8 cellular contexts compared by ENCODE assay signal in the genomic region with DNA sequence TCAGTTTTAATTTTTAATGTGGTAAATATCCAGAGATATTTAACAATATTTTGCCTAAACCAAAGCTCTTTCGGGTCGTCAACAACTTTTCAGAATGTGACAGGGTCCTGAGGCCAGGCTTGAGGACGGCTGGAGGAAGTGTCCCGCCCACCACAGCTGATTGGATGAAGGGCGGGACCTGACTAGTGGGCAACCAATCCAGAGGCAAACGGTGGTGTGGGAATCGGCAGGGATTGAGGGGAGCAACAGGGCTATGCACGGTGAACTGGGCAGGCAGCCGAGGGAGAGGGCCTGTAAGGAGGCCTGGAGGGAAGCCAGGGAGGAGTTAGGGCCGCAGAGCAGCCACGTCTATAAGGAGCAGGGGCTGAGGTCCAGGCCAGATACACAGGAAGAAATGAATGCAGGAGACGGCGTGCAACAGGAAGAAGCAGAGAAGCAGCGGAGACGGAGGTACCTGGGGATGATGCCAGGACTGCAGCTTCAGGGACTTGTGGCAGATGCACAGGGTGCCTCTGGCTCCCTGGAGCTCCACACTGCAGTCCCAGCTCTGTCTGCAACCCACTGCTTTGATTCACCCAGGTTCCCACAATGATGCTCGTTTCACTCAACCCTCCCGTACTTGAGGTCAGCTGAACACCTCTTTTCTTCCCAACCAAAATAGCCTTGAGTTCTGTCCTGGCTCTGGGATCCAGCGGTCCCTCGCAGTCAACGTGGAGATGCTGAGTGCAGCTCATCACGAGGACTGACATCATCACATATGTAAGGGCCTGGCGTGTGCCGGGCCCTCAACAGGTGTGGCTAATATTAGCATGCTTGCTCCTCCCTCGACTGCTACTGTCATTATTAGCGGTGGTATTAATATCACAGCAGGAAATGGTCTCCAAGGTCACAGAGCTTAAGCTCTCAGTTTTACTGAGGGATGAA. TPM values are rescaled to one million over a fixed set of nuclear protein-coding genes. Genes with fewer than 3 reads are reported as not detected.
DNase-seq lines count a peak whose midpoint lies in the region; ATAC-seq, FAIRE-seq and TF ChIP-seq lines count a peak whose summit lies in the region.

No MANE protein-coding gene starts in this region.

- no peaks in the 10 kb centered on the region for H4K20me1 ChIP-seq in MM.1S (ENCODE audit: insufficient read depth, low read length)
- H4K20me1 ChIP-seq in K562 (replicated peaks; ENCODE audit: control insufficient read depth, insufficient read depth, low read length), result 0 out of 2 replicates have a peak, but pooled peaks cover 3% of the 10 kb centered on the region

- no peaks in the 10 kb centered on the region for H3K9me3 ChIP-seq in MM.1S (replicated peaks; ENCODE audit: insufficient read depth, low read length)
- H3K9me3 ChIP-seq in K562 (replicated peaks; ENCODE audit: control insufficient read depth, insufficient read depth, low read depth, low read length), result 0 out of 2 replicates have a peak, but pooled peaks cover under 1% of the 10 kb centered on the region

- peak overlapping the region; percentile 20 to 63 for H3K27ac Mint-ChIP-seq in natural killer cell treated with Interleukin-12 subunit alpha and Interleukin-12 subunit beta and Interleukin-15 and Interleukin-18, amount 100 ng/mL, for 72 hours

- DNase-seq in AG08396 (ENCODE audit: low spot score) (peak; percentile 58), MM.1S (peak; percentile 96), K562 (ENCODE audit: extremely low read depth in 1 of 4, low spot score in 3 of 4) (peak; percentile 83 to 96 (median 94)), putamen (ENCODE audit: low spot score) (no peak), kidney tubule cell (ENCODE audit: low spot score) (no peak), GM10248 (ENCODE audit: extremely low spot score) (no peak)
- DNase-seq in natural killer cell treated with Interleukin-12 subunit alpha and Interleukin-12 subunit beta and Interleukin-15 and Interleukin-18, amount 100 ng/mL, for 72 hours (ENCODE audit: low spot score), result no peak

- H3K9me1 ChIP-seq in K562 (ENCODE audit: control insufficient read depth, insufficient read depth, low read length), result peaks cover 4% of the 10 kb centered on the region

- no peaks in the 10 kb centered on the region for H3K9me3 Mint-ChIP-seq in natural killer cell treated with Interleukin-12 subunit alpha and Interleukin-12 subunit beta and Interleukin-15 and Interleukin-18, amount 100 ng/mL, for 72 hours

- in situ Hi-C loops in K562 (cut with MboI), result no loop called here

- H3K9me2 ChIP-seq in MM.1S (replicated peaks; ENCODE audit: insufficient read depth, low read length), result no peaks in the 10 kb centered on the region

- peaks cover 25 to 31% of the 10 kb centered on the region in 2 donors for H3K4me1 Mint-ChIP-seq in natural killer cell treated with Interleukin-12 subunit alpha and Interleukin-12 subunit beta and Interleukin-15 and Interleukin-18, amount 100 ng/mL, for 72 hours (ENCODE audit: low read depth in 2 of 2)

- CTCF ChIA-PET in K562 (lab: Yijun Ruan, JAX; ENCODE audit: low intra/inter-chr PET ratio), result no interaction called here
- CTCF ChIA-PET in GM10248 (lab: Yijun Ruan, JAX), result interaction anchor here (1.6 to 2.4 kb wide), 2 partner anchors 8 to 10 kb away, joined by 4 to 7 read pairs; no protein-coding TSS in a partner anchor

- TF ChIP-seq EP300 in K562 (IDR thresholded peaks at IDR 0.05; ENCODE audit: low read length), result no peak

- peak overlapping the region; percentile 54 for H3K4me3 ChIP-seq in MM.1S (ENCODE audit: low read length)
- no peak overlapping the region for H3K4me3 ChIP-seq in K562

- peaks cover 7% of the 10 kb centered on the region for H3F3A ChIP-seq in MM.1S (ENCODE audit: insufficient read depth, low read length)

- H3K27me3 Mint-ChIP-seq in natural killer cell treated with Interleukin-12 subunit alpha and Interleukin-12 subunit beta and Interleukin-15 and Interleukin-18, amount 100 ng/mL, for 72 hours, result peaks cover 7 to 24% of the 10 kb centered on the region in 2 donors

- no peaks in the 10 kb centered on the region for H3K27me3 ChIP-seq in MM.1S (replicated peaks; ENCODE audit: insufficient read depth, low read length)
- no peaks in the 10 kb centered on the region for H3K27me3 ChIP-seq in K562 (ENCODE audit: control insufficient read depth in 2 of 2, insufficient read depth in 2 of 2, low read length in 2 of 2)

- H3K4me3 Mint-ChIP-seq in natural killer cell treated with Interleukin-12 subunit alpha and Interleukin-12 subunit beta and Interleukin-15 and Interleukin-18, amount 100 ng/mL, for 72 hours, result no peak overlapping the region

- H3K4me1 ChIP-seq in MM.1S (ENCODE audit: low read length) (peaks cover 21% of the 10 kb centered on the region), K562 (replicated peaks in 1 of 2; ENCODE audit: control insufficient read depth in 2 of 2, insufficient read depth in 2 of 2, low read length in 2 of 2) (peaks cover 30 to 62% of the 10 kb centered on the region in 2 experiments)

- POLR2A ChIA-PET in K562 (lab: Yijun Ruan, JAX) (interaction anchor here (0.6 to 2.3 kb wide), 4 partner anchors 10 to 822 kb away, joined by 3 to 10 read pairs (median 4); no protein-coding TSS in a partner anchor), GM10248 (lab: Yijun Ruan, JAX) (no interaction called here)

- no peak for TF ChIP-seq RAD21 in K562 (CRISPR knock-in tag; conservative IDR thresholded peaks at IDR 0.05 in 1 of 2, IDR thresholded peaks at IDR 0.05 in 1 of 2)

- H3K27ac ChIP-seq in MM.1S (ENCODE audit: low read length) (peak overlapping the region; percentile 91), K562 (ENCODE audit: extremely low read depth, low read depth, low read length) (no peak overlapping the region)

- H2AFZ ChIP-seq in MM.1S (ENCODE audit: low read length) (peak overlapping the region; percentile 37), K562 (ENCODE audit: low read depth, low read length) (peak overlapping the region; percentile 79)

- H3K4me2 ChIP-seq in MM.1S (ENCODE audit: low read depth, low read length) (peak overlapping the region; percentile 76), K562 (ENCODE audit: insufficient read depth, low read length) (peak overlapping the region; percentile 43)

- no peak for TF ChIP-seq CTCF in MM.1S (IDR thresholded peaks at IDR 0.05; ENCODE audit: low read length)
- no peak for TF ChIP-seq CTCF in K562 (IDR thresholded peaks at IDR 0.05 in 2 of 3, conservative IDR thresholded peaks at IDR 0.05 in 1 of 3; ENCODE audit: insufficient read depth in 2 of 3, low read depth in 1 of 3, low read length in 3 of 3)
- TF ChIP-seq CTCF in GM10248 (IDR thresholded peaks at IDR 0.05; ENCODE audit: control extremely low read depth, extremely low read depth, low read depth, missing control alignments), result no peak

- FAIRE-seq in K562 (lab: Jason Lieb, UNC), result peak; percentile 91

- peak; percentile 69 for ATAC-seq in GM19372 (IDR thresholded peaks at IDR 0.05; ENCODE audit: low read depth, unreplicated experiment)
- peak; percentile 90 for ATAC-seq in K562
- no peak for ATAC-seq in natural killer cell treated with Interleukin-12 subunit alpha and Interleukin-12 subunit beta and Interleukin-15 and Interleukin-18, amount 100 ng/mL, for 72 hours

- no peak for TF ChIP-seq POLR2A in K562 (conservative IDR thresholded peaks at IDR 0.05)

- BruUV-seq in K562 (replicated peaks; lab: Mats Ljungman, UMichigan), result no TSS peak

- WGBS in K562 (ENCODE audit: insufficient coverage, low coverage, missing lambda C conversion rate), result 34% methylated on average over 25 of the region's 25 CpGs

- intact Hi-C loops in K562 (cut with micrococcal nuclease), result loop anchor here (5.0 kb wide), 1 partner anchor 44 kb away; the partner anchor contains the start of gene ZMIZ1

- peaks cover under 1% of the 10 kb centered on the region for H3K36me3 Mint-ChIP-seq in natural killer cell treated with Interleukin-12 subunit alpha and Interleukin-12 subunit beta and Interleukin-15 and Interleukin-18, amount 100 ng/mL, for 72 hours

- H3K36me3 ChIP-seq in MM.1S (replicated peaks; ENCODE audit: insufficient read depth, low read length) (no peaks in the 10 kb centered on the region), K562 (ENCODE audit: control insufficient read depth, insufficient read depth, low read length) (no peaks in the 10 kb centered on the region)

- H3K9ac ChIP-seq in MM.1S (ENCODE audit: low read length) (peak overlapping the region; percentile 63), K562 (ENCODE audit: insufficient read depth in 1 of 2, low read depth in 2 of 2, low read length in 2 of 2) (peak overlapping the region in 1 of 2 experiments; percentile 77; a peak in 2 of 4 replicates)

- H3K79me2 ChIP-seq in MM.1S (ENCODE audit: low read length), result no peaks in the 10 kb centered on the region
- H3K79me2 ChIP-seq in K562 (ENCODE audit: control insufficient read depth, insufficient read depth, low read length), result no peaks in the 10 kb centered on the region

TF ChIP-seq in K562, 482 proteins besides CTCF, POLR2A, EP300 and RAD21 (continues in another document):
- no peak for TF ChIP-seq CAMTA2 (CRISPR knock-in tag; conservative IDR thresholded peaks at IDR 0.05)
- TF ChIP-seq CREM (IDR thresholded peaks at IDR 0.05; ENCODE audit: low read depth), result 0 out of 2 replicates have a peak, but pooled peaks have one; percentile 23
- peak; percentile 58 for TF ChIP-seq DACH1 (IDR thresholded peaks at IDR 0.05; ENCODE audit: partially characterized antibody)
- no peak for TF ChIP-seq KLF6 (CRISPR knock-in tag; IDR thresholded peaks at IDR 0.05; ENCODE audit: borderline replicate concordance)

RNA-seq across cellular contexts. Expression of gene ZMIZ1, which starts 45.9 kb away (rescaled TPM):
- 31.4 and 71.8 TPM in 2 replicates for total RNA-seq in K562 (2011; cell fraction: chromatin; rRNA removed; ENCODE audit: low replicate concordance)
- total RNA-seq in K562 (2011; cell fraction: nucleolus; rRNA removed), result 28.6 and 32.2 TPM in 2 replicates
- 31.8 and 38.1 TPM in 2 replicates for total RNA-seq in K562 (2011; cell fraction: nucleoplasm; rRNA removed)
- total RNA-seq in K562 (2014; rRNA removed), result 7.0 and 7.7 TPM in 2 replicates
- 2.6 and 2.8 TPM in 2 replicates for total RNA-seq in K562 (2014; rRNA removed; fragmentation: Illumina TruSeq; extraction: Trizol)
- 4.3 and 5.0 TPM in 2 replicates for total RNA-seq in K562 (2015; rRNA removed; fragmentation: Illumina TruSeq; extraction: Trizol)
- total RNA-seq in K562 (2021), result 30.3 and 37.3 TPM in 2 replicates
- polyA plus RNA-seq in K562 (2011; rRNA removed), result 3.6 and 6.2 TPM in 2 replicates
- polyA plus RNA-seq in K562 (2011; cell fraction: cytosol; rRNA removed), result 5.2 and 5.4 TPM in 2 replicates
- 18.9 and 30.6 TPM in 2 replicates for polyA plus RNA-seq in K562 (2011; cell fraction: nucleus; rRNA removed)
- polyA plus RNA-seq in K562 (2012), result 23.3 and 39.2 TPM in 2 replicates
- 22.9 and 25.1 TPM in 2 replicates for polyA plus RNA-seq in K562 (2014; fragmentation: Illumina TruSeq; extraction: Trizol)
- 1 to 10 TPM; 1.0 to 1.9 TPM for polyA plus RNA-seq in K562 (2014; fragmentation: Nextera tagmentation; extraction: Ambion mirVana)
- 11.0 and 11.7 TPM in 2 replicates for polyA plus RNA-seq in K562 (2014; rRNA removed)
- polyA minus RNA-seq in K562 (2011; rRNA and poly(A)+ RNA removed), result 5.8 and 6.7 TPM in 2 replicates
- polyA minus RNA-seq in K562 (2011; cell fraction: cytosol; rRNA and poly(A)+ RNA removed), result 14.9 and 22.3 TPM in 2 replicates
- polyA minus RNA-seq in K562 (2011; cell fraction: nucleus; rRNA and poly(A)+ RNA removed), result 17.6 and 22.4 TPM in 2 replicates
- total RNA-seq in natural killer cell treated with Interleukin-12 subunit alpha and Interleukin-12 subunit beta and Interleukin-15 and Interleukin-18, amount 100 ng/mL, for 72 hours, result 10 to 100 TPM; 49.7 to 54.4 TPM

Comparison
In these comparisons a context has a peak if more than half of its experiments do, and no peak if none do; other contexts are left out.
1. DNase-seq: peak in AG08396 (single experiment), MM.1S (single experiment) and K562 (4 of 4); none in natural killer cell treated with Interleukin-12 subunit alpha and Interleukin-12 subunit beta and Interleukin-15 and Interleukin-18, amount 100 ng/mL, for 72 hours (single experiment), putamen (single experiment), kidney tubule cell (single experiment) and GM10248 (single experiment).
2. ATAC-seq: peak in GM19372 (single experiment) and K562 (single experiment); none in natural killer cell treated with Interleukin-12 subunit alpha and Interleukin-12 subunit beta and Interleukin-15 and Interleukin-18, amount 100 ng/mL, for 72 hours (0 of 2).